Comparison of ENCODE assay signal across 8 cellular contexts in genomic region chr10:45418859-45419672, GRCh38. TPM values are rescaled to one million over a fixed set of nuclear protein-coding genes. Genes with fewer than 3 reads are reported as not detected.
DNase-seq lines count a peak whose midpoint lies in the region; ATAC-seq lines count a peak whose summit lies in the region.

No MANE protein-coding gene starts in this region.

- H3K27me3 Mint-ChIP-seq in stimulated activated naive CD8-positive, alpha-beta T cell treated with anti-CD3 and anti-CD28 coated beads, Interleukin-15, Interleukin-2, amounts not matched to agents 100 ng/mL and 50 ng/mL, for 24 hours: no peaks in the 10 kb centered on the region

- H3K4me3 ChIP-seq in esophagus (ENCODE audit: low read depth in 1 of 2, low read length in 2 of 2): peak overlapping the region; percentile 39 to 40
- H3K4me3 ChIP-seq in mucosa of stomach (ENCODE audit: low read length): peak overlapping the region; percentile 17

- DNase-seq in Caki2 (ENCODE audit: low read depth) (peak; percentile 74), HuH-7 (ENCODE audit: low spot score) (peak; percentile 41), NCI-H2171 treated with DMSO at 0.1 percent for 48 hours (lab: John Stamatoyannopoulos, UW) (no peak)
- DNase-seq in activated CD8-positive, alpha-beta memory T cell treated with anti-CD3 and anti-CD28 coated beads, Interleukin-2, amount 50 U/mL, for 48 hours: peak; percentile 73

- ATAC-seq in GM19467 (IDR thresholded peaks at IDR 0.05; ENCODE audit: unreplicated experiment): peak; percentile 46

- no peaks in the 10 kb centered on the region for H3K36me3 ChIP-seq in esophagus (ENCODE audit: control insufficient read depth in 2 of 2, insufficient read depth in 2 of 2, low read length in 1 of 2)
- H3K36me3 ChIP-seq in mucosa of stomach (ENCODE audit: control insufficient read depth, insufficient read depth, low read length): no peaks in the 10 kb centered on the region

- H3K9me3 ChIP-seq in esophagus (ENCODE audit: control insufficient read depth in 2 of 2, insufficient read depth in 1 of 2, low read depth in 1 of 2, low read length in 1 of 2) (no peaks in the 10 kb centered on the region), mucosa of stomach (ENCODE audit: control insufficient read depth, low read length) (no peaks in the 10 kb centered on the region)

- no peaks in the 10 kb centered on the region for H3K36me3 Mint-ChIP-seq in stimulated activated naive CD8-positive, alpha-beta T cell treated with anti-CD3 and anti-CD28 coated beads, Interleukin-15, Interleukin-2, amounts not matched to agents 100 ng/mL and 50 ng/mL, for 24 hours (ENCODE audit: low read depth)

- WGBS in esophagus, 2 donors: 3 to 8% methylated on average over 56 to 60 of the region's 60 CpGs

- H3K27ac Mint-ChIP-seq in stimulated activated naive CD8-positive, alpha-beta T cell treated with anti-CD3 and anti-CD28 coated beads, Interleukin-15, Interleukin-2, amounts not matched to agents 100 ng/mL and 50 ng/mL, for 24 hours: peak overlapping the region; percentile 96

- H3K4me1 ChIP-seq in esophagus (ENCODE audit: control insufficient read depth in 2 of 2, insufficient read depth in 2 of 2, low read length in 1 of 2) (peaks cover 0 to 8% of the 10 kb centered on the region in 2 donors), mucosa of stomach (ENCODE audit: control insufficient read depth, insufficient read depth, low read length) (peaks cover 13% of the 10 kb centered on the region)

- no peaks in the 10 kb centered on the region for H3K9me3 Mint-ChIP-seq in stimulated activated naive CD8-positive, alpha-beta T cell treated with anti-CD3 and anti-CD28 coated beads, Interleukin-15, Interleukin-2, amounts not matched to agents 100 ng/mL and 50 ng/mL, for 24 hours

- H3K4me1 Mint-ChIP-seq in stimulated activated naive CD8-positive, alpha-beta T cell treated with anti-CD3 and anti-CD28 coated beads, Interleukin-15, Interleukin-2, amounts not matched to agents 100 ng/mL and 50 ng/mL, for 24 hours (ENCODE audit: low read depth): peaks cover 50% of the 10 kb centered on the region

- peak overlapping the region; percentile 91 for H3K4me3 Mint-ChIP-seq in stimulated activated naive CD8-positive, alpha-beta T cell treated with anti-CD3 and anti-CD28 coated beads, Interleukin-15, Interleukin-2, amounts not matched to agents 100 ng/mL and 50 ng/mL, for 24 hours

- in situ Hi-C loops in Caki2 (cut with HindIII; ENCODE audit: low pct_unique_long_range_greater_than_20kb, low sequenced_read_pairs): no loop called here

- peak overlapping the region; percentile 74 for H3K27ac ChIP-seq in esophagus (ENCODE audit: low read depth in 2 of 2, low read length in 1 of 2)

- H3K27me3 ChIP-seq in esophagus (ENCODE audit: control insufficient read depth in 1 of 2, insufficient read depth in 2 of 2, low read length in 2 of 2): no peaks in the 10 kb centered on the region
- no peaks in the 10 kb centered on the region for H3K27me3 ChIP-seq in mucosa of stomach (ENCODE audit: control insufficient read depth, insufficient read depth, low read length)

- peak overlapping the region; percentile 54 for H3K9ac ChIP-seq in mucosa of stomach (ENCODE audit: low read length)

RNA-seq across cellular contexts. Expression of gene ALOX5, which starts 45.0 kb away (rescaled TPM):
- 2.1 and 4.8 TPM in 2 replicates for total RNA-seq in Caki2 (2014; rRNA removed; shearing (Covaris generic); ENCODE audit: low replicate concordance)
- polyA plus RNA-seq in esophagus: 10 to 100 TPM in 1 of 2 donors, 1 to 10 TPM in 1; 8.3 to 12.2 TPM
